ENCODE assay signal across 1 cellular context in genomic region chr13:41344358-41344757, GRCh38.
TF ChIP-seq lines count a peak whose summit lies in the region.

No MANE protein-coding gene starts in this region.

TF ChIP-seq in GM23338, 12 proteins besides CTCF, POLR2A, EP300 and RAD21 (continued from another document):
- TF ChIP-seq, protein P1, sequence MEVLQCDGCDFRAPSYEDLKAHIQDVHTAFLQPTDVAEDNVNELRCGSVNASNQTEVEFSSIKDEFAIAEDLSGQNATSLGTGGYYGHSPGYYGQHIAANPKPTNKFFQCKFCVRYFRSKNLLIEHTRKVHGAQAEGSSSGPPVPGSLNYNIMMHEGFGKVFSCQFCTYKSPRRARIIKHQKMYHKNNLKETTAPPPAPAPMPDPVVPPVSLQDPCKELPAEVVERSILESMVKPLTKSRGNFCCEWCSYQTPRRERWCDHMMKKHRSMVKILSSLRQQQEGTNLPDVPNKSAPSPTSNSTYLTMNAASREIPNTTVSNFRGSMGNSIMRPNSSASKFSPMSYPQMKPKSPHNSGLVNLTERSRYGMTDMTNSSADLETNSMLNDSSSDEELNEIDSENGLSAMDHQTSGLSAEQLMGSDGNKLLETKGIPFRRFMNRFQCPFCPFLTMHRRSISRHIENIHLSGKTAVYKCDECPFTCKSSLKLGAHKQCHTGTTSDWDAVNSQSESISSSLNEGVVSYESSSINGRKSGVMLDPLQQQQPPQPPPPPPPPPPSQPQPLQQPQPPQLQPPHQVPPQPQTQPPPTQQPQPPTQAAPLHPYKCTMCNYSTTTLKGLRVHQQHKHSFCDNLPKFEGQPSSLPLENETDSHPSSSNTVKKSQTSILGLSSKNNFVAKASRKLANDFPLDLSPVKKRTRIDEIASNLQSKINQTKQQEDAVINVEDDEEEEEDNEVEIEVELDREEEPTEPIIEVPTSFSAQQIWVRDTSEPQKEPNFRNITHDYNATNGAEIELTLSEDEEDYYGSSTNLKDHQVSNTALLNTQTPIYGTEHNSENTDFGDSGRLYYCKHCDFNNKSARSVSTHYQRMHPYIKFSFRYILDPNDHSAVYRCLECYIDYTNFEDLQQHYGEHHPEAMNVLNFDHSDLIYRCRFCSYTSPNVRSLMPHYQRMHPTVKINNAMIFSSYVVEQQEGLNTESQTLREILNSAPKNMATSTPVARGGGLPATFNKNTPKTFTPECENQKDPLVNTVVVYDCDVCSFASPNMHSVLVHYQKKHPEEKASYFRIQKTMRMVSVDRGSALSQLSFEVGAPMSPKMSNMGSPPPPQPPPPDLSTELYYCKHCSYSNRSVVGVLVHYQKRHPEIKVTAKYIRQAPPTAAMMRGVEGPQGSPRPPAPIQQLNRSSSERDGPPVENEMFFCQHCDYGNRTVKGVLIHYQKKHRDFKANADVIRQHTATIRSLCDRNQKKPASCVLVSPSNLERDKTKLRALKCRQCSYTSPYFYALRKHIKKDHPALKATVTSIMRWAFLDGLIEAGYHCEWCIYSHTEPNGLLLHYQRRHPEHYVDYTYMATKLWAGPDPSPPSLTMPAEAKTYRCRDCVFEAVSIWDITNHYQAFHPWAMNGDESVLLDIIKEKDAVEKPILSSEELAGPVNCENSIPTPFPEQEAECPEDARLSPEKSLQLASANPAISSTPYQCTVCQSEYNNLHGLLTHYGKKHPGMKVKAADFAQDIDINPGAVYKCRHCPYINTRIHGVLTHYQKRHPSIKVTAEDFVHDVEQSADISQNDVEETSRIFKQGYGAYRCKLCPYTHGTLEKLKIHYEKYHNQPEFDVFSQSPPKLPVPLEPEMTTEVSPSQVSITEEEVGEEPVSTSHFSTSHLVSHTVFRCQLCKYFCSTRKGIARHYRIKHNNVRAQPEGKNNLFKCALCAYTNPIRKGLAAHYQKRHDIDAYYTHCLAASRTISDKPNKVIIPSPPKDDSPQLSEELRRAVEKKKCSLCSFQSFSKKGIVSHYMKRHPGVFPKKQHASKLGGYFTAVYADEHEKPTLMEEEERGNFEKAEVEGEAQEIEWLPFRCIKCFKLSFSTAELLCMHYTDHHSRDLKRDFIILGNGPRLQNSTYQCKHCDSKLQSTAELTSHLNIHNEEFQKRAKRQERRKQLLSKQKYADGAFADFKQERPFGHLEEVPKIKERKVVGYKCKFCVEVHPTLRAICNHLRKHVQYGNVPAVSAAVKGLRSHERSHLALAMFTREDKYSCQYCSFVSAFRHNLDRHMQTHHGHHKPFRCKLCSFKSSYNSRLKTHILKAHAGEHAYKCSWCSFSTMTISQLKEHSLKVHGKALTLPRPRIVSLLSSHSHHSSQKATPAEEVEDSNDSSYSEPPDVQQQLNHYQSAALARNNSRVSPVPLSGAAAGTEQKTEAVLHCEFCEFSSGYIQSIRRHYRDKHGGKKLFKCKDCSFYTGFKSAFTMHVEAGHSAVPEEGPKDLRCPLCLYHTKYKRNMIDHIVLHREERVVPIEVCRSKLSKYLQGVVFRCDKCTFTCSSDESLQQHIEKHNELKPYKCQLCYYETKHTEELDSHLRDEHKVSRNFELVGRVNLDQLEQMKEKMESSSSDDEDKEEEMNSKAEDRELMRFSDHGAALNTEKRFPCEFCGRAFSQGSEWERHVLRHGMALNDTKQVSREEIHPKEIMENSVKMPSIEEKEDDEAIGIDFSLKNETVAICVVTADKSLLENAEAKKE (CRISPR knock-in tag; IDR thresholded peaks at IDR 0.05) = no peak
- no peak for TF ChIP-seq REST (IDR thresholded peaks at IDR 0.05; ENCODE audit: unreplicated experiment)
